In the genomic region with DNA sequence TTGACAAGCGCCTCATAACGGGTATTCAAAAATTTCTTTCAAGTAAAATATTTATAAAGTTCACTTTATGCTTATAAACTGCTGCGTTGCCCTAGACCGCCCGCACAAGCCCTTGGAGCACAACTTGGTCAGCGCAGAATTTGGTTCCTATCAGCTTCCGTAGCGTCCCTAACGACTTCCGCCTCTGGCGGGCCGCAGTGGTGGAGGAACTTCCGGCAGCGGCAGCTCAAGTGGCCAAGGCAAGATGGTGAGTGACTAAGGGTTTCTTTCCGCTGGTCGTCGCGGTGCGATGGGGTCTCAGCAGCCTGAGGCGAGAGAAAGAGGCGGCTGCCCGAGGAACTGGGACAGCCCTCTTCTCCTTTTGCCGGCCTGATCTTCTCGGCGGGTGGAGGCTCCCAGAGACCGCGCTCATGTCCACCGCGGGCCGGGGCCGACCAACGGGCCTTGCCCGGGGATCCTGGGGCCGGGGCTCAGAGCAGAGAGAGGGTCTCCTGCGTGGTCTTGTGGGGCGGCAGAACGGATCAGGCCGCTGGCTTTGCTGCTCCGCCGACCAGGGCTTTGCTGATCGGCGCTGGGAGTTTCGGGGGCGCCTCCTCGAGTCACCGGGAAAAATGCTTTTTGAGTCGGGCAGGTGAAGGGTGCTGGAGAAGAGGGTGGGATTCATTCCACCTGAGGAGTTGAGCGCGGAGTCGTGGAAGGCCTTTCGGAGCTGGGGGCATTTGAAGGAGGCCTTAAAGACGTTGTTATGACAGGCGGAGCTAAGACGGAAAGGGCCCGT, we compare ENCODE assay signal across 1 cellular context.
TF ChIP-seq lines count a peak whose summit lies in the region.

A gene (plus strand): TSS at position 200 of the 778 bp plus-strand sequence. CDS start 45 bp downstream, at position 245.

TF ChIP-seq in GM23338, 12 proteins besides CTCF, POLR2A, EP300 and RAD21 (continued from another document):
- TF ChIP-seq, protein P1, sequence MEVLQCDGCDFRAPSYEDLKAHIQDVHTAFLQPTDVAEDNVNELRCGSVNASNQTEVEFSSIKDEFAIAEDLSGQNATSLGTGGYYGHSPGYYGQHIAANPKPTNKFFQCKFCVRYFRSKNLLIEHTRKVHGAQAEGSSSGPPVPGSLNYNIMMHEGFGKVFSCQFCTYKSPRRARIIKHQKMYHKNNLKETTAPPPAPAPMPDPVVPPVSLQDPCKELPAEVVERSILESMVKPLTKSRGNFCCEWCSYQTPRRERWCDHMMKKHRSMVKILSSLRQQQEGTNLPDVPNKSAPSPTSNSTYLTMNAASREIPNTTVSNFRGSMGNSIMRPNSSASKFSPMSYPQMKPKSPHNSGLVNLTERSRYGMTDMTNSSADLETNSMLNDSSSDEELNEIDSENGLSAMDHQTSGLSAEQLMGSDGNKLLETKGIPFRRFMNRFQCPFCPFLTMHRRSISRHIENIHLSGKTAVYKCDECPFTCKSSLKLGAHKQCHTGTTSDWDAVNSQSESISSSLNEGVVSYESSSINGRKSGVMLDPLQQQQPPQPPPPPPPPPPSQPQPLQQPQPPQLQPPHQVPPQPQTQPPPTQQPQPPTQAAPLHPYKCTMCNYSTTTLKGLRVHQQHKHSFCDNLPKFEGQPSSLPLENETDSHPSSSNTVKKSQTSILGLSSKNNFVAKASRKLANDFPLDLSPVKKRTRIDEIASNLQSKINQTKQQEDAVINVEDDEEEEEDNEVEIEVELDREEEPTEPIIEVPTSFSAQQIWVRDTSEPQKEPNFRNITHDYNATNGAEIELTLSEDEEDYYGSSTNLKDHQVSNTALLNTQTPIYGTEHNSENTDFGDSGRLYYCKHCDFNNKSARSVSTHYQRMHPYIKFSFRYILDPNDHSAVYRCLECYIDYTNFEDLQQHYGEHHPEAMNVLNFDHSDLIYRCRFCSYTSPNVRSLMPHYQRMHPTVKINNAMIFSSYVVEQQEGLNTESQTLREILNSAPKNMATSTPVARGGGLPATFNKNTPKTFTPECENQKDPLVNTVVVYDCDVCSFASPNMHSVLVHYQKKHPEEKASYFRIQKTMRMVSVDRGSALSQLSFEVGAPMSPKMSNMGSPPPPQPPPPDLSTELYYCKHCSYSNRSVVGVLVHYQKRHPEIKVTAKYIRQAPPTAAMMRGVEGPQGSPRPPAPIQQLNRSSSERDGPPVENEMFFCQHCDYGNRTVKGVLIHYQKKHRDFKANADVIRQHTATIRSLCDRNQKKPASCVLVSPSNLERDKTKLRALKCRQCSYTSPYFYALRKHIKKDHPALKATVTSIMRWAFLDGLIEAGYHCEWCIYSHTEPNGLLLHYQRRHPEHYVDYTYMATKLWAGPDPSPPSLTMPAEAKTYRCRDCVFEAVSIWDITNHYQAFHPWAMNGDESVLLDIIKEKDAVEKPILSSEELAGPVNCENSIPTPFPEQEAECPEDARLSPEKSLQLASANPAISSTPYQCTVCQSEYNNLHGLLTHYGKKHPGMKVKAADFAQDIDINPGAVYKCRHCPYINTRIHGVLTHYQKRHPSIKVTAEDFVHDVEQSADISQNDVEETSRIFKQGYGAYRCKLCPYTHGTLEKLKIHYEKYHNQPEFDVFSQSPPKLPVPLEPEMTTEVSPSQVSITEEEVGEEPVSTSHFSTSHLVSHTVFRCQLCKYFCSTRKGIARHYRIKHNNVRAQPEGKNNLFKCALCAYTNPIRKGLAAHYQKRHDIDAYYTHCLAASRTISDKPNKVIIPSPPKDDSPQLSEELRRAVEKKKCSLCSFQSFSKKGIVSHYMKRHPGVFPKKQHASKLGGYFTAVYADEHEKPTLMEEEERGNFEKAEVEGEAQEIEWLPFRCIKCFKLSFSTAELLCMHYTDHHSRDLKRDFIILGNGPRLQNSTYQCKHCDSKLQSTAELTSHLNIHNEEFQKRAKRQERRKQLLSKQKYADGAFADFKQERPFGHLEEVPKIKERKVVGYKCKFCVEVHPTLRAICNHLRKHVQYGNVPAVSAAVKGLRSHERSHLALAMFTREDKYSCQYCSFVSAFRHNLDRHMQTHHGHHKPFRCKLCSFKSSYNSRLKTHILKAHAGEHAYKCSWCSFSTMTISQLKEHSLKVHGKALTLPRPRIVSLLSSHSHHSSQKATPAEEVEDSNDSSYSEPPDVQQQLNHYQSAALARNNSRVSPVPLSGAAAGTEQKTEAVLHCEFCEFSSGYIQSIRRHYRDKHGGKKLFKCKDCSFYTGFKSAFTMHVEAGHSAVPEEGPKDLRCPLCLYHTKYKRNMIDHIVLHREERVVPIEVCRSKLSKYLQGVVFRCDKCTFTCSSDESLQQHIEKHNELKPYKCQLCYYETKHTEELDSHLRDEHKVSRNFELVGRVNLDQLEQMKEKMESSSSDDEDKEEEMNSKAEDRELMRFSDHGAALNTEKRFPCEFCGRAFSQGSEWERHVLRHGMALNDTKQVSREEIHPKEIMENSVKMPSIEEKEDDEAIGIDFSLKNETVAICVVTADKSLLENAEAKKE (CRISPR knock-in tag; IDR thresholded peaks at IDR 0.05) = no peak
